11 cellular contexts compared by ENCODE assay signal in the genomic region with DNA sequence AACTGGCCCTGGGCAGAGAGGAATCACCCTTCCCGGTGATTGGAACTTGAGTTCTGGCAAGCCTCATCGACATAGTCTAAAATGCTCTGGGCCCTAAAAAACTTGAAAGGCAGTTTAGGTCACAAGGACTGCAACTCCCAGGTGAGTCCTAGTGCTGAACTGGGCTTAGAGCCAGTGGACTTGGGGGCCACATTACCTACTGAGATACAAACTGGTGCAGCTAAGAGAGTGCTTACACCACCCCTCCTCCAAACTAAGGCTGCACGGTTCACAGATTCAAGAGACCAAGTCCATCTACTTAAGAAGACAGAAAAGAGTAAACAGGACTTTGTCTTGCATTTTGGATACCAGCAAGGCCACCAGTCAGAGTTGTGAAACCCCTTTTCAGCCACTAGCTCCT.
"Had no signal": no experiment of that assay in that cellular context is flagged by ENCODE, and none has a peak within 500 bp of the region (broad histone marks: within the 10 kb centered on the region; RNA-seq: fewer than 3 reads in every experiment).

No MANE protein-coding gene starts in this region.

- H3K27ac ChIP-seq: GM23248 had no signal

- H3K4me3 Mint-ChIP-seq: GM23338, H9, HFFc6 had no signal

- H3K4me3 ChIP-seq: GM23248, GM23338, HAP-1 had no signal

- H3K4me1 Mint-ChIP-seq: GM23338, H9 had no signal

- ATAC-seq: GM23338, HCT116 had no signal

- H3K9ac ChIP-seq: GM23248 had no signal

- FAIRE-seq: H1, H54 had no signal

- H3K4me1 ChIP-seq: HAP-1 had no signal

- H3K36me3 ChIP-seq: HAP-1 had no signal

- DNase-seq: GM23248, GOT3, H7, H9, HCEC 1CT, HFFc6 had no signal

- H3K27ac Mint-ChIP-seq: GM23338, H9, HFFc6 had no signal

- H3K4me2 ChIP-seq: GM23338 had no signal
